ENCODE assay signal across 14 cellular contexts in genomic region chr10:119754936-119755335, GRCh38.
"Had no signal": no experiment of that assay in that cellular context is flagged by ENCODE, and none has a peak within 500 bp of the region (broad histone marks: within the 10 kb centered on the region; RNA-seq: fewer than 3 reads in every experiment).

No MANE protein-coding gene starts in this region.

- H3K27me3 Mint-ChIP-seq: activated CD4-positive, alpha-beta T cell treated with anti-CD3 and anti-CD28 coated beads, Interleukin-2, amount 10 ng/mL, durations not matched to agents 24 days and 14 days; activated naive CD8-positive, alpha-beta T cell; stimulated activated memory B cell treated with anti-CD40 and anti-IgM and Interleukin-4, amounts not matched to agents 10 μg/mL and 1 μg/mL and 100 μg/mL, for 72 hours had no signal

- H3K9me3 Mint-ChIP-seq: activated CD4-positive, alpha-beta T cell treated with anti-CD3 and anti-CD28 coated beads, Interleukin-2, amount 10 ng/mL, durations not matched to agents 24 days and 14 days; stimulated activated memory B cell treated with anti-CD40 and anti-IgM and Interleukin-4, amounts not matched to agents 10 μg/mL and 1 μg/mL and 100 μg/mL, for 72 hours; T-helper 2 cell treated with Interferon-gamma antibody and Interleukin-4, amounts not matched to agents 5 μg/mL and 100 μg/mL, for 36 hours had no signal

- H3K4me3 ChIP-seq: esophagus squamous epithelium, tibial nerve had no signal

- ATAC-seq: activated CD8-positive, alpha-beta T cell treated with anti-CD3 and anti-CD28 coated beads, Interleukin-2, amount 10 ng/mL, durations not matched to agents 7 days and 5 days; stimulated activated memory B cell treated with anti-CD40 and anti-IgM and Interleukin-4, amounts not matched to agents 10 μg/mL and 1 μg/mL and 100 μg/mL, for 72 hours had no signal

- H3K27ac ChIP-seq: esophagus squamous epithelium had no signal

- H3K36me3 ChIP-seq: tibial nerve had no signal

- H3K27me3 ChIP-seq: esophagus squamous epithelium, tibial nerve had no signal

- DNase-seq: activated CD4-positive, alpha-beta T cell treated with anti-CD3 and anti-CD28 coated beads, Interleukin-2, amount 10 ng/mL, durations not matched to agents 24 days and 14 days; activated CD4-positive, CD25-positive, alpha-beta regulatory T cell; activated CD8-positive, alpha-beta memory T cell treated with anti-CD3 and anti-CD28 coated beads, Interleukin-2, amount 50 U/mL, for 4 hours; activated CD8-positive, alpha-beta T cell treated with anti-CD3 and anti-CD28 coated beads, Interleukin-2, amount 10 ng/mL, durations not matched to agents 7 days and 5 days; activated gamma-delta T cell treated with Interleukin-2 at 50 U/mL for 16 hours; amygdala; central memory CD4-positive, alpha-beta T cell; effector CD8-positive, alpha-beta T cell; esophagus squamous epithelium; SW 1271 had no signal

- H3K9me3 ChIP-seq: esophagus squamous epithelium, tibial nerve had no signal

- H3K4me3 Mint-ChIP-seq: activated CD4-positive, alpha-beta T cell treated with anti-CD3 and anti-CD28 coated beads, Interleukin-2, amount 10 ng/mL, durations not matched to agents 24 days and 14 days; activated CD8-positive, alpha-beta T cell treated with anti-CD3 and anti-CD28 coated beads, Interleukin-2, amount 10 ng/mL, durations not matched to agents 7 days and 5 days; activated naive CD8-positive, alpha-beta T cell; stimulated activated memory B cell treated with anti-CD40 and anti-IgM and Interleukin-4, amounts not matched to agents 10 μg/mL and 1 μg/mL and 100 μg/mL, for 72 hours; T-helper 2 cell treated with Interferon-gamma antibody and Interleukin-4, amounts not matched to agents 5 μg/mL and 100 μg/mL, for 36 hours had no signal

- H3K27ac Mint-ChIP-seq: activated CD4-positive, alpha-beta T cell treated with anti-CD3 and anti-CD28 coated beads, Interleukin-2, amount 10 ng/mL, durations not matched to agents 24 days and 14 days; activated CD8-positive, alpha-beta T cell treated with anti-CD3 and anti-CD28 coated beads, Interleukin-2, amount 10 ng/mL, durations not matched to agents 7 days and 5 days; activated naive CD8-positive, alpha-beta T cell; stimulated activated memory B cell treated with anti-CD40 and anti-IgM and Interleukin-4, amounts not matched to agents 10 μg/mL and 1 μg/mL and 100 μg/mL, for 72 hours; T-helper 2 cell treated with Interferon-gamma antibody and Interleukin-4, amounts not matched to agents 5 μg/mL and 100 μg/mL, for 36 hours had no signal
